12 cellular contexts compared by ENCODE assay signal in the genomic region with DNA sequence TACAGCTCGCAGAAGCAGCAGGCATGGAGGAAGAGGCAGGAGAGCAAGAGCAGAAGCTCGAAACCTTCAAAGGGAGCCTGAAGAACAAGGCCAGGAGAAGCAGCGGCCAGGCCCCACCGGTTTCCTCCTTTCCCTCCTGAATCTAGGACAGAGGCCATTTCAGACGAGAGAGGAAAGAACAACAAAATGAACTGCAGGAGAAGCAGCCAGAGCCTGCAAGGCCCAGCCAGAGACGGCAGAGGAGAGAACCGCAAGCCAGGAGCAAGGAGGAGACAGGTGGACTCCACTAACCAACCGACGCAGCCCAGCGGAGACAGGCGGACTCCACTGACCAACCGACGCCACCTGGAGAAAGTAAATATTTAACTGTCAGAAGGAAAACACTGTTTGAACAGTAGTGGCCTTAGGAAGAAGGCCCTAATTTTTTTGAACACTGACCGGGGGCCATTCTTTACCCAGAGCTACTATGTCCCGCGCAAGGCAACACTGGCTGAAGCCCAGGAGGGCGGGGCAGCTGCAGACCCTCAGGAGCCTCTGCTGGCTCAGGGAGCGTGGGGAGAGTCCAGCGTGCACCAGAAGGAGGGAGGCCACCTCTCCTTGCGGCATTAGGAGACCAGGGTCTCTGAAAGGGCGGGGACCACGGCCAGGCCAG.
DNase-seq lines count a peak whose midpoint lies in the region; ATAC-seq lines count a peak whose summit lies in the region.
"Had no signal": no experiment of that assay in that cellular context is flagged by ENCODE, and none has a peak within 500 bp of the region (broad histone marks: within the 10 kb centered on the region; RNA-seq: fewer than 3 reads in every experiment).

No MANE protein-coding gene starts in this region.

- no peak overlapping the region for H3K27ac ChIP-seq in mesenchymal stem cell (ENCODE audit: low read length, poor library complexity, severe bottlenecking)
- H3K27ac ChIP-seq: parathyroid adenoma had no signal

- no peak overlapping the region for H3K18ac ChIP-seq in mesenchymal stem cell (ENCODE audit: low read depth in 1 of 2, low read length in 2 of 2)

- no peaks in the 10 kb centered on the region for H3K27me3 ChIP-seq in mesenchymal stem cell (ENCODE audit: control insufficient read depth in 1 of 2, insufficient read depth in 1 of 2, low read length in 2 of 2)

- DNase-seq in HuH-7.5 (ENCODE audit: low spot score) (peak; percentile 28), NCI-H526 (lab: John Stamatoyannopoulos, UW) (peak; percentile 73 to 88), left colon (peak; percentile 42 to 47), sciatic nerve (ENCODE audit: low spot score) (peak; percentile 37), superior temporal gyrus (ENCODE audit: extremely low spot score) (no peak), mesenchymal stem cell (no peak), NCI-H1436 treated with DMSO at 0.1 percent for 48 hours (lab: John Stamatoyannopoulos, UW) (no peak)
- DNase-seq: activated CD4-positive, alpha-beta T cell treated with anti-CD3 and anti-CD28 coated beads for 4 hours; activated CD8-positive, alpha-beta memory T cell treated with anti-CD3 and anti-CD28 coated beads, Interleukin-2, amount 50 U/mL, for 4 hours; activated naive CD4-positive, alpha-beta T cell treated with Interleukin-2 at 50 U/mL for 16 hours; DMS153 had no signal

- no peak overlapping the region for H2BK15ac ChIP-seq in mesenchymal stem cell (ENCODE audit: low read depth, poor library complexity, severe bottlenecking)

- no peaks in the 10 kb centered on the region for H3K9me3 ChIP-seq in mesenchymal stem cell (ENCODE audit: control insufficient read depth, low read length)

- H2BK5ac ChIP-seq in mesenchymal stem cell (ENCODE audit: low read depth, low read length, poor library complexity, severe bottlenecking): no peak overlapping the region

- H2AFZ ChIP-seq in mesenchymal stem cell (ENCODE audit: low read depth, low read length): no peak overlapping the region
- H2AFZ ChIP-seq: parathyroid adenoma had no signal

- H3K9ac ChIP-seq in mesenchymal stem cell (ENCODE audit: low read length): no peak overlapping the region
- H3K9ac ChIP-seq: parathyroid adenoma had no signal

- no peak overlapping the region for H2AK5ac ChIP-seq in mesenchymal stem cell (ENCODE audit: low read length, severe bottlenecking)

- no peak overlapping the region for H4K91ac ChIP-seq in mesenchymal stem cell (ENCODE audit: low read length)

- H3K4me3 ChIP-seq in mesenchymal stem cell (ENCODE audit: insufficient read depth in 1 of 2, low read depth in 1 of 2, low read length in 2 of 2): no peak overlapping the region

- H3K4me2 ChIP-seq in mesenchymal stem cell (ENCODE audit: low read length, poor library complexity, severe bottlenecking): no peak overlapping the region

- ATAC-seq in left colon (peak; percentile 94), sciatic nerve (no peak)

- H3K14ac ChIP-seq in mesenchymal stem cell (ENCODE audit: low read length in 2 of 2): no peak overlapping the region

- no peak overlapping the region for H4K8ac ChIP-seq in mesenchymal stem cell (ENCODE audit: low read length)

- no peaks in the 10 kb centered on the region for H3K4me1 ChIP-seq in mesenchymal stem cell (ENCODE audit: control insufficient read depth, insufficient read depth, low read depth, low read length)
- H3K4me1 ChIP-seq: parathyroid adenoma had no signal

- H3K79me1 ChIP-seq in mesenchymal stem cell (replicated peaks; ENCODE audit: low read length, poor library complexity, severe bottlenecking): no peaks in the 10 kb centered on the region

- WGBS in mesenchymal stem cell: 84% methylated on average over 22 of the region's 22 CpGs

- intact Hi-C loops in left colon (cut with DNase I, micrococcal nuclease) (no loop called here), sciatic nerve (cut with DNase I) (no loop called here)

- no peak overlapping the region for H2BK12ac ChIP-seq in mesenchymal stem cell (ENCODE audit: low read length in 2 of 2)

- H3K23ac ChIP-seq in mesenchymal stem cell (ENCODE audit: low read length in 2 of 2): no peak overlapping the region

- no peak overlapping the region for H3K4ac ChIP-seq in mesenchymal stem cell (ENCODE audit: low read depth in 1 of 2, low read length in 2 of 2)

- no peak overlapping the region for H2BK120ac ChIP-seq in mesenchymal stem cell (ENCODE audit: low read depth, low read length)

- no peaks in the 10 kb centered on the region for H3K36me3 ChIP-seq in mesenchymal stem cell (ENCODE audit: control insufficient read depth in 1 of 2, insufficient read depth in 2 of 2, low read depth in 1 of 2, low read length in 2 of 2)

Comparison
In these comparisons a context has a peak if more than half of its experiments do, and no peak if none do; other contexts are left out.
1. DNase-seq: peak in HuH-7.5 (single experiment), NCI-H526 (2 of 2), left colon (2 of 2) and sciatic nerve (single experiment); none in superior temporal gyrus (single experiment), mesenchymal stem cell (single experiment) and NCI-H1436 treated with DMSO at 0.1 percent for 48 hours (single experiment).